ENCODE assay signal across 27 cellular contexts in the genomic region with DNA sequence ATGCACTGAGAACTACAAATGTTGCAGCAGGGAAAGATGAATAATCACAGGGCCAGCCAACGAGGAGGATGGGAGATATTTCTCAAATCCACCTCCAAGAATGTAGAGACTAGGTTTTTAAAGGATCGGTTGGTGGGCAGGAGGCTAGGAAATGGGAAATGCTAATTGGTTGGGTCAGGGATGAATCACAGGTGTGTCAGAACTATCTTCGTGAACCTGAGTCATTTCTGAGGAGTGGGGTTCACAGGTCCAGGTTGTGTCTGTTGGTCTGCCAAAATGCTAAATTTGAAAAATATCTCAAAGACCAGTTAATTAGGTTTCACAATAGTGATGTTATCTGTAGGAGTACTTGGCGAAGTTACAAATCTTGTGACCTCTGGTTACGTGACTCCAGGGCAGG. TPM values are rescaled to one million over a fixed set of nuclear protein-coding genes. Genes with fewer than 3 reads are reported as not detected.
A peak's percentile ranks its signal among the peaks of the same experiment; 100 is the strongest.
DNase-seq lines count a peak whose midpoint lies in the region; ATAC-seq and TF ChIP-seq lines count a peak whose summit lies in the region.
"Had no signal": no experiment of that assay in that cellular context is flagged by ENCODE, and none has a peak within 500 bp of the region (broad histone marks: within the 10 kb centered on the region; RNA-seq: fewer than 3 reads in every experiment).

No MANE protein-coding gene starts in this region.

- no peak overlapping the region for H3K18ac ChIP-seq in IMR-90 (ENCODE audit: low read depth, low read length)

- H3K4me3 ChIP-seq in IMR-90 (ENCODE audit: insufficient read depth, low read depth, low read length) (no peak overlapping the region), dorsolateral prefrontal cortex (no peak overlapping the region)
- H3K4me3 ChIP-seq: heart left ventricle, ovary, sigmoid colon, tibial nerve had no signal

- in situ Hi-C loops in IMR-90 (cut with MboI; ENCODE audit: low sequenced_read_pairs), result no loop called here

- no peak overlapping the region for H2AK5ac ChIP-seq in IMR-90 (ENCODE audit: low read depth, low read length)

- POLR2A ChIA-PET in IMR-90 (lab: Charles Lee; ENCODE audit: unreplicated experiment) (no interaction called here), WTC11 (lab: Charles Lee) (interaction anchor here (0.7 kb wide), 1 partner anchor 53 kb away, joined by 5 read pairs; no protein-coding TSS in a partner anchor), HEK293T (lab: Yijun Ruan, JAX) (no interaction called here)

- no peak overlapping the region for H4K91ac ChIP-seq in IMR-90 (ENCODE audit: insufficient read depth, low read depth, low read length)

- no peak overlapping the region for H3K4ac ChIP-seq in IMR-90 (ENCODE audit: low read depth, low read length)

- H2BK15ac ChIP-seq in IMR-90 (ENCODE audit: low read depth, low read length), result no peak overlapping the region

- peaks cover 2% of the 10 kb centered on the region; the same call in 1 of the 2 replicates for H3K4me1 ChIP-seq in IMR-90 (ENCODE audit: control insufficient read depth, insufficient read depth, low read length)
- H3K4me1 ChIP-seq: Caco-2 had no signal

- H3K27ac ChIP-seq in IMR-90 (ENCODE audit: insufficient read depth, low read length), result no peak overlapping the region
- H3K27ac ChIP-seq in dorsolateral prefrontal cortex, result no peak overlapping the region
- H3K27ac ChIP-seq: heart left ventricle, ovary, sigmoid colon, tibial nerve had no signal

- no peak overlapping the region for H2AK9ac ChIP-seq in IMR-90 (replicated peaks; ENCODE audit: low read depth, low read length, poor library complexity)

- intact Hi-C loops in IMR-90 (cut with micrococcal nuclease), result loop anchor here (10.0 kb wide), 3 partner anchors 135 to 235 kb away; no protein-coding TSS in a partner anchor
- intact Hi-C loops in dorsolateral prefrontal cortex (cut with DNase I), result no loop called here

- TF ChIP-seq POLR2A in IMR-90 (IDR thresholded peaks at IDR 0.05; ENCODE audit: low read depth, low read length), result no peak

- DNase-seq in Daoy (ENCODE audit: low read depth), result peak; percentile 52
- DNase-seq in IMR-90, result peak; percentile 24
- no peak for DNase-seq in WTC11 (ENCODE audit: low spot score)
- peak; percentile 51 for DNase-seq in kidney tubule cell (ENCODE audit: low spot score)
- no peak for DNase-seq in AG08395 (ENCODE audit: low spot score)
- DNase-seq in dorsolateral prefrontal cortex, result no peak
- DNase-seq in HEK293T (ENCODE audit: extremely low spot score), result no peak
- DNase-seq: activated CD4-positive, alpha-beta T cell treated with anti-CD3 and anti-CD28 coated beads, Interleukin-2, amount 50 U/mL, for 48 hours; activated naive CD4-positive, alpha-beta T cell treated with anti-CD3 and anti-CD28 coated beads, Interleukin-2, amount 10 ng/mL, durations not matched to agents 7 days and 5 days; activated T-cell treated with anti-CD3 and anti-CD28 coated beads for 4 hours; aorta; Caco-2; effector memory CD8-positive, alpha-beta T cell; H7; heart left ventricle; MV-4-11; NCI-H2029; ovary; sigmoid colon; stimulated activated naive CD4-positive, alpha-beta T cell had no signal

- H4K20me1 ChIP-seq in IMR-90 (ENCODE audit: insufficient read depth, low read length), result no peaks in the 10 kb centered on the region; the same call in 1 of the 2 replicates

- no TSS peak for BruUV-seq in IMR-90 (replicated peaks; lab: Mats Ljungman, UMichigan)

- H3K4me3 Mint-ChIP-seq in WTC11, result no peak overlapping the region

- peak overlapping the region; percentile 54 for H3K27ac Mint-ChIP-seq in WTC11
- H3K27ac Mint-ChIP-seq: effector memory CD8-positive, alpha-beta T cell had no signal

- peaks cover 19% of the 10 kb centered on the region for H3K4me1 Mint-ChIP-seq in WTC11

- no peaks in the 10 kb centered on the region for H3K27me3 ChIP-seq in IMR-90 (ENCODE audit: control insufficient read depth, insufficient read depth, low read length)
- H3K27me3 ChIP-seq in dorsolateral prefrontal cortex, result no peaks in the 10 kb centered on the region
- H3K27me3 ChIP-seq: heart left ventricle, ovary, sigmoid colon, tibial nerve had no signal

- no peak overlapping the region for H3K4me2 ChIP-seq in IMR-90 (ENCODE audit: low read depth, low read length)

- no peaks in the 10 kb centered on the region for H3K9me3 ChIP-seq in IMR-90 (ENCODE audit: control insufficient read depth, insufficient read depth, low read length)
- H3K9me3 ChIP-seq: Caco-2, heart left ventricle, ovary, sigmoid colon, tibial nerve had no signal

- 33% methylated on average over 1 of the region's 5 CpGs; no CpG with 5 or more reads in 1 of the 2 experiments for WGBS in IMR-90 (ENCODE audit: extremely low coverage in 2 of 2, insufficient read length in 1 of 2), 2 experiments

- no peak overlapping the region for H2BK120ac ChIP-seq in IMR-90 (ENCODE audit: low read depth, low read length)

- H4K5ac ChIP-seq in IMR-90 (ENCODE audit: low read depth, low read length), result no peak overlapping the region

- no peaks in the 10 kb centered on the region; the same call in 1 of the 2 replicates for H3K27me3 Mint-ChIP-seq in WTC11 (ENCODE audit: low read depth)
- H3K27me3 Mint-ChIP-seq: effector memory CD8-positive, alpha-beta T cell had no signal

- H2AFZ ChIP-seq in IMR-90 (replicated peaks; ENCODE audit: low read length, poor library complexity), result no peak overlapping the region

- no peaks in the 10 kb centered on the region for H3K36me3 ChIP-seq in IMR-90 (ENCODE audit: control insufficient read depth, insufficient read depth, low read length)
- H3K36me3 ChIP-seq: heart left ventricle, ovary, sigmoid colon, tibial nerve had no signal

- no peaks in the 10 kb centered on the region for H3K9me3 Mint-ChIP-seq in WTC11
- H3K9me3 Mint-ChIP-seq: activated naive CD4-positive, alpha-beta T cell treated with anti-CD3 and anti-CD28 coated beads, Interleukin-2, amount 10 ng/mL, durations not matched to agents 7 days and 5 days; effector memory CD8-positive, alpha-beta T cell had no signal

- H3K56ac ChIP-seq in IMR-90 (ENCODE audit: extremely low read depth, insufficient read depth, low read length), result no peak overlapping the region

- no peak overlapping the region for H3K23ac ChIP-seq in IMR-90 (ENCODE audit: low read depth, low read length)

- H3K9ac ChIP-seq in IMR-90 (ENCODE audit: low read depth, low read length), result no peak overlapping the region

- TF ChIP-seq RAD21 in IMR-90 (IDR thresholded peaks at IDR 0.05; ENCODE audit: low read length), result no peak

- no peak overlapping the region for H2BK20ac ChIP-seq in IMR-90 (ENCODE audit: low read depth, low read length)

- dilution Hi-C loops in IMR-90 (cut with HindIII; ENCODE audit: low sequenced_read_pairs, unreplicated experiment), result no loop called here

- no peak overlapping the region for H2BK5ac ChIP-seq in IMR-90 (ENCODE audit: low read depth, low read length, poor library complexity, severe bottlenecking)

- no peak overlapping the region for H3K14ac ChIP-seq in IMR-90 (replicated peaks; ENCODE audit: low read depth, low read length)

- CTCF ChIA-PET in IMR-90 (lab: Yijun Ruan, JAX), result no interaction called here
- CTCF ChIA-PET in WTC11 (lab: Charles Lee), result no interaction called here
- CTCF ChIA-PET in HEK293T (lab: Yijun Ruan, JAX), result no interaction called here

- H3K9me1 ChIP-seq in IMR-90 (ENCODE audit: insufficient read depth, low read length), result no peaks in the 10 kb centered on the region

- ATAC-seq in IMR-90 (ENCODE audit: low read depth) (no peak), WTC11 (no peak), HG02571 (IDR thresholded peaks at IDR 0.05; ENCODE audit: unreplicated experiment) (no peak)
- ATAC-seq: effector memory CD8-positive, alpha-beta T cell; heart left ventricle; Right ventricle myocardium inferior had no signal

- no peaks in the 10 kb centered on the region for H3K36me3 Mint-ChIP-seq in WTC11

- H4K8ac ChIP-seq in IMR-90 (ENCODE audit: low read depth in 2 of 2, low read length in 2 of 2), result 0 out of 4 replicates have a peak overlapping the region, but pooled peaks of 1 of the 2 experiments have one; percentile 14

- TF ChIP-seq CTCF in IMR-90 (conservative IDR thresholded peaks at IDR 0.05; ENCODE audit: low read depth, low read length) (no peak), WTC11 (IDR thresholded peaks at IDR 0.05) (no peak), dorsolateral prefrontal cortex (IDR thresholded peaks at IDR 0.05 in 54 of 56, conservative IDR thresholded peaks at IDR 0.05 in 2 of 56; ENCODE audit: low read depth in 1 of 56, partially characterized antibody in 56 of 56) (no peak)

- peaks cover 0 to 11% of the 10 kb centered on the region in 2 experiments; a peak in 3 of 4 replicates for H3K79me1 ChIP-seq in IMR-90 (ENCODE audit: low read depth in 1 of 2, low read length in 2 of 2)

TF ChIP-seq in HEK293T, 16 proteins besides CTCF, POLR2A, EP300 and RAD21 (continues in another document):
- no peak for TF ChIP-seq ZNF384 (IDR thresholded peaks at IDR 0.05)

RNA-seq across cellular contexts. Expression of a gene that starts 2.6 kb away (rescaled TPM):
- total RNA-seq in Daoy (2014; rRNA removed; shearing (Covaris generic)), result 78.0 and 108 TPM in 2 replicates
- total RNA-seq in IMR-90 (2012; rRNA removed), result 24.4 and 37.8 TPM in 2 replicates
- polyA plus RNA-seq in IMR-90 (2012; rRNA removed), result 18.1 and 18.2 TPM in 2 replicates
- 5.6 and 7.1 TPM in 2 replicates for polyA plus RNA-seq in IMR-90 (2012; cell fraction: cytosol; rRNA removed)
- polyA plus RNA-seq in IMR-90 (2012; cell fraction: nucleus; rRNA removed; ENCODE audit: low replicate concordance), result 5.4 and 10.9 TPM in 2 replicates
- 48.8 to 56.1 TPM (median 50.5 TPM) in 3 replicates for total RNA-seq in WTC11 (2021)
- total RNA-seq in dorsolateral prefrontal cortex, result 10 to 100 TPM; 16.3 to 40.7 (median 27.7) TPM

RNA-seq across cellular contexts. Expression of a gene that starts 6.6 kb away (rescaled TPM):
- total RNA-seq in Daoy (2014; rRNA removed; shearing (Covaris generic)), result 25.6 TPM in 2 replicates
- total RNA-seq in IMR-90 (2012; rRNA removed) (11.9 and 12.2 TPM in 2 replicates), WTC11 (2021) (15.2 to 21.6 TPM (median 17.3 TPM) in 3 replicates), dorsolateral prefrontal cortex (10 to 100 TPM in 116 of 120 experiments, 1 to 10 TPM in 4; 8.9 to 23.7 (median 13.5) TPM)
- polyA plus RNA-seq in IMR-90 (2012; rRNA removed), result 4.5 and 4.6 TPM in 2 replicates
- 0.27 and 4.2 TPM in 2 replicates for polyA plus RNA-seq in IMR-90 (2012; cell fraction: cytosol; rRNA removed)
- polyA plus RNA-seq in IMR-90 (2012; cell fraction: nucleus; rRNA removed; ENCODE audit: low replicate concordance), result 1.7 and 5.8 TPM in 2 replicates

RNA-seq across cellular contexts. Expression of a gene that starts 55.9 kb away (rescaled TPM):
- total RNA-seq in Daoy (2014; rRNA removed; shearing (Covaris generic)), result not detected in 2 replicates
- total RNA-seq in IMR-90 (2012; rRNA removed) (not detected in 2 replicates), WTC11 (2021) (not detected in 3 replicates), dorsolateral prefrontal cortex (under 1 TPM in 4 of 120 experiments, not detected in 116; 0.13 to 0.22 (median 0.16) TPM)
- polyA plus RNA-seq in IMR-90 (2012; rRNA removed), result not detected in 2 replicates
- polyA plus RNA-seq in IMR-90 (2012; cell fraction: cytosol; rRNA removed), result not detected in 2 replicates
- polyA plus RNA-seq in IMR-90 (2012; cell fraction: nucleus; rRNA removed; ENCODE audit: low replicate concordance), result not detected in 2 replicates
- total RNA-seq: aorta; Caco-2; cerebellum; G401; H7; heart left ventricle; NCI-H460; Right ventricle myocardium inferior; T-helper 1 cell treated with Interleukin-12 subunit alpha and Interleukin-12 subunit beta and Interleukin-4 antibody, amounts not matched to agents 30 ng/mL and 1 ng/mL, for 36 hours; tibial nerve had no signal
- polyA plus RNA-seq: heart left ventricle, ovary had no signal

RNA-seq across cellular contexts. Expression of a gene that starts 57.0 kb away (rescaled TPM):
- total RNA-seq in Daoy (2014; rRNA removed; shearing (Covaris generic)), result 20.2 and 46.1 TPM in 2 replicates
- total RNA-seq in IMR-90 (2012; rRNA removed) (6.1 and 12.2 TPM in 2 replicates), WTC11 (2021) (33.2 to 45.4 TPM (median 36.1 TPM) in 3 replicates), dorsolateral prefrontal cortex (10 to 100 TPM in 76 of 120 experiments, 1 to 10 TPM in 44; 6.6 to 18.7 (median 10.8) TPM)
- 9.0 and 11.6 TPM in 2 replicates for polyA plus RNA-seq in IMR-90 (2012; rRNA removed)
- 3.6 and 8.4 TPM in 2 replicates for polyA plus RNA-seq in IMR-90 (2012; cell fraction: cytosol; rRNA removed)
- polyA plus RNA-seq in IMR-90 (2012; cell fraction: nucleus; rRNA removed; ENCODE audit: low replicate concordance), result 8.0 and 11.5 TPM in 2 replicates

Comparison
In these comparisons a context has a peak if more than half of its experiments do, and no peak if none do; other contexts are left out.
1. DNase-seq: peak in Daoy (single experiment), IMR-90 (single experiment) and kidney tubule cell (single experiment); none in WTC11 (single experiment), AG08395 (single experiment), dorsolateral prefrontal cortex (0 of 10) and HEK293T (single experiment).